Comparison of ENCODE assay signal across 8 cellular contexts in genomic region chr7:128454808-128455555, GRCh38. TPM values are rescaled to one million over a fixed set of nuclear protein-coding genes. Genes with fewer than 3 reads are reported as not detected.
DNase-seq lines count a peak whose midpoint lies in the region; ATAC-seq, FAIRE-seq and TF ChIP-seq lines count a peak whose summit lies in the region.

No MANE protein-coding gene starts in this region.

- H3K4me3 ChIP-seq in fibroblast of the aortic adventitia (ENCODE audit: low read depth, low read length): peak overlapping the region; percentile 99

- TF ChIP-seq POLR2A in H54 (IDR thresholded peaks at IDR 0.05; ENCODE audit: low read depth, low read length): no peak

- H3K27me3 Mint-ChIP-seq in activated CD4-positive, alpha-beta T cell treated with anti-CD3 and anti-CD28 coated beads, Interleukin-2, amount 10 ng/mL, durations not matched to agents 24 days and 14 days: peaks cover 6% of the 10 kb centered on the region
- no peaks in the 10 kb centered on the region for H3K27me3 Mint-ChIP-seq in T-cell

- peaks cover 3% of the 10 kb centered on the region for H3K9me3 Mint-ChIP-seq in activated CD4-positive, alpha-beta T cell treated with anti-CD3 and anti-CD28 coated beads, Interleukin-2, amount 10 ng/mL, durations not matched to agents 24 days and 14 days
- H3K9me3 Mint-ChIP-seq in T-cell: no peaks in the 10 kb centered on the region

- DNase-seq in activated CD4-positive, alpha-beta T cell treated with anti-CD3 and anti-CD28 coated beads, Interleukin-2, amount 10 ng/mL, durations not matched to agents 24 days and 14 days: no peak
- no peak for DNase-seq in activated CD4-positive, alpha-beta T cell treated with anti-CD3 and anti-CD28 coated beads for 48 hours
- DNase-seq in T-cell (no peak), fibroblast of the aortic adventitia (ENCODE audit: low read depth) (peak; percentile 71), sciatic nerve (ENCODE audit: low spot score) (no peak), kidney glomerular epithelial cell (lab: John Stamatoyannopoulos, UW) (no peak), H54 (ENCODE audit: insufficient read length, low spot score) (no peak)

- ATAC-seq in T-cell (replicated peaks in 1 of 4): no peak
- peak; percentile 1 for ATAC-seq in sciatic nerve
- ATAC-seq in HG02763 (IDR thresholded peaks at IDR 0.05; ENCODE audit: unreplicated experiment): no peak

- H3K4me3 Mint-ChIP-seq in activated CD4-positive, alpha-beta T cell treated with anti-CD3 and anti-CD28 coated beads, Interleukin-2, amount 10 ng/mL, durations not matched to agents 24 days and 14 days: peak overlapping the region; percentile 90
- H3K4me3 Mint-ChIP-seq in T-cell: peak overlapping the region; percentile 85 to 92 (median 91)

- CTCF ChIA-PET in T-cell (lab: Charles Lee): interaction anchor here (0.8 to 2.1 kb wide), 6 partner anchors 14 to 598 kb away, joined by 3 to 25 read pairs (median 3); no protein-coding TSS in a partner anchor

- H3K27ac Mint-ChIP-seq in activated CD4-positive, alpha-beta T cell treated with anti-CD3 and anti-CD28 coated beads, Interleukin-2, amount 10 ng/mL, durations not matched to agents 24 days and 14 days: peak overlapping the region; percentile 100
- peak overlapping the region; percentile 89 to 90 for H3K27ac Mint-ChIP-seq in T-cell

- peaks cover 68% of the 10 kb centered on the region for H3K4me1 Mint-ChIP-seq in activated CD4-positive, alpha-beta T cell treated with anti-CD3 and anti-CD28 coated beads, Interleukin-2, amount 10 ng/mL, durations not matched to agents 24 days and 14 days
- peaks cover 19 to 37% (median 28%) of the 10 kb centered on the region in 3 donors for H3K4me1 Mint-ChIP-seq in T-cell

- no peak for FAIRE-seq in H54 (lab: Jason Lieb, UNC)

- peak; percentile 30 for TF ChIP-seq CTCF in fibroblast of the aortic adventitia (IDR thresholded peaks at IDR 0.05; ENCODE audit: insufficient read depth, low read length)

- peaks cover 39% of the 10 kb centered on the region for H3K36me3 Mint-ChIP-seq in activated CD4-positive, alpha-beta T cell treated with anti-CD3 and anti-CD28 coated beads, Interleukin-2, amount 10 ng/mL, durations not matched to agents 24 days and 14 days (ENCODE audit: low read depth)
- no peaks in the 10 kb centered on the region for H3K36me3 Mint-ChIP-seq in T-cell

- POLR2A ChIA-PET in T-cell (lab: Charles Lee): interaction anchor here in 1 of 2 donors (0.7 kb wide), 1 partner anchor 28 kb away, joined by 3 read pairs; no protein-coding TSS in a partner anchor

- intact Hi-C loops in activated CD4-positive, alpha-beta T cell treated with anti-CD3 and anti-CD28 coated beads, Interleukin-2, amount 10 ng/mL, durations not matched to agents 24 days and 14 days (cut with micrococcal nuclease): loop anchor here (1.0 to 10.0 kb wide), 3 partner anchors 45 to 800 kb away; partner anchors contain the start of genes RBM28 and SND1
- intact Hi-C loops in sciatic nerve (cut with DNase I): no loop called here

RNA-seq across cellular contexts. Expression of gene HILPDA, which starts 0.7 kb away (rescaled TPM):
- 171 TPM in 2 replicates for total RNA-seq in activated CD4-positive, alpha-beta T cell treated with anti-CD3 and anti-CD28 coated beads, Interleukin-2, amount 10 ng/mL, durations not matched to agents 24 days and 14 days
- total RNA-seq in T-cell (1 to 10 TPM; 2.0 to 4.8 (median 3.3) TPM), fibroblast of the aortic adventitia (ENCODE audit: low replicate concordance) (17.3 and 25.3 TPM in 2 replicates), sciatic nerve (49.4 TPM)

RNA-seq across cellular contexts. Expression of gene METTL2B, which starts 21.6 kb away (rescaled TPM):
- total RNA-seq in activated CD4-positive, alpha-beta T cell treated with anti-CD3 and anti-CD28 coated beads, Interleukin-2, amount 10 ng/mL, durations not matched to agents 24 days and 14 days: 61.1 and 71.3 TPM in 2 replicates
- total RNA-seq in T-cell (10 to 100 TPM; 17.7 to 29.9 (median 26.1) TPM), fibroblast of the aortic adventitia (ENCODE audit: low replicate concordance) (13.5 and 41.4 TPM in 2 replicates), sciatic nerve (23.3 TPM)

RNA-seq across cellular contexts. Expression of gene IMPDH1, which starts 45.2 kb away (rescaled TPM):
- 102 and 105 TPM in 2 replicates for total RNA-seq in activated CD4-positive, alpha-beta T cell treated with anti-CD3 and anti-CD28 coated beads, Interleukin-2, amount 10 ng/mL, durations not matched to agents 24 days and 14 days
- 10 to 100 TPM; 39.9 to 73.3 (median 65.6) TPM for total RNA-seq in T-cell
- 22.3 and 37.2 TPM in 2 replicates for total RNA-seq in fibroblast of the aortic adventitia (ENCODE audit: low replicate concordance)
- total RNA-seq in sciatic nerve: 49.3 TPM
